ENCODE assay signal across 9 cellular contexts in genomic region chr6:150417899-150418824, GRCh38. TPM values are rescaled to one million over a fixed set of nuclear protein-coding genes. Genes with fewer than 3 reads are reported as not detected.
DNase-seq lines count a peak whose midpoint lies in the region; ATAC-seq and TF ChIP-seq lines count a peak whose summit lies in the region.
"Had no signal": no experiment of that assay in that cellular context is flagged by ENCODE, and none has a peak within 500 bp of the region (broad histone marks: within the 10 kb centered on the region; RNA-seq: fewer than 3 reads in every experiment).

No MANE protein-coding gene starts in this region.

- H3K4me1 ChIP-seq in colonic mucosa (no peaks in the 10 kb centered on the region), liver (ENCODE audit: control insufficient read depth in 4 of 4, insufficient read depth in 4 of 4, low read length in 3 of 4) (peaks cover 0 to 7% (median 2%) of the 10 kb centered on the region in 4 donors), subcutaneous abdominal adipose tissue (ENCODE audit: control insufficient read depth in 5 of 5, insufficient read depth in 5 of 5, low read length in 5 of 5) (peaks cover 0 to 17% (median 8%) of the 10 kb centered on the region in 5 donors)

- 4% methylated on average over 12 of the region's 12 CpGs for WGBS in liver

- H3K4me3 ChIP-seq in LNCaP clone FGC (ENCODE audit: low read depth, low read length) (no peak overlapping the region), colonic mucosa (peak overlapping the region; percentile 4), liver (ENCODE audit: low read depth in 1 of 3, low read length in 3 of 3) (peak overlapping the region in 2 of 3 donors; percentile 63 to 67), subcutaneous abdominal adipose tissue (ENCODE audit: low read depth in 1 of 5, low read length in 5 of 5) (peak overlapping the region; percentile 47 to 68 (median 54))

- H3K9me3 ChIP-seq in colonic mucosa (no peaks in the 10 kb centered on the region), liver (ENCODE audit: control insufficient read depth in 4 of 4, low read length in 3 of 4) (no peaks in the 10 kb centered on the region), subcutaneous abdominal adipose tissue (ENCODE audit: control insufficient read depth in 5 of 5, low read length in 5 of 5) (peaks cover 0 to 3% (median 0%) of the 10 kb centered on the region in 5 donors)
- H3K9me3 ChIP-seq: neutrophil had no signal

- H3K36me3 ChIP-seq in colonic mucosa (no peaks in the 10 kb centered on the region), liver (ENCODE audit: control insufficient read depth in 4 of 4, insufficient read depth in 3 of 4, low read depth in 1 of 4, low read length in 3 of 4) (no peaks in the 10 kb centered on the region), subcutaneous abdominal adipose tissue (ENCODE audit: control insufficient read depth in 5 of 5, insufficient read depth in 5 of 5, low read length in 5 of 5) (no peaks in the 10 kb centered on the region)
- H3K36me3 ChIP-seq: neutrophil had no signal

- peak; percentile 97 for TF ChIP-seq RAD21 in liver (IDR thresholded peaks at IDR 0.05)

- TF ChIP-seq CTCF in LNCaP clone FGC (IDR thresholded peaks at IDR 0.05; ENCODE audit: control insufficient read depth, extremely low read depth, insufficient read depth) (peak; percentile 86), colonic mucosa (IDR thresholded peaks at IDR 0.05) (peak; percentile 62), liver (IDR thresholded peaks at IDR 0.05; ENCODE audit: low read depth, low read length, missing input control) (peak; percentile 85)

- ATAC-seq in GM21723 (IDR thresholded peaks at IDR 0.05; ENCODE audit: unreplicated experiment) = peak; percentile 74

- in situ Hi-C loops in SK-MEL-5 (cut with HindIII; ENCODE audit: low pct_unique_long_range_greater_than_20kb, low sequenced_read_pairs) = no loop called here

- intact Hi-C loops in colonic mucosa (cut with DNase I) = loop anchor here (2.0 to 5.0 kb wide), 2 partner anchors 184 to 397 kb away; no protein-coding TSS in a partner anchor

- peak overlapping the region; percentile 38 for H3K27ac ChIP-seq in colonic mucosa
- H3K27ac ChIP-seq in liver (ENCODE audit: low read depth in 1 of 2, low read length in 2 of 2) = peak overlapping the region; percentile 44 to 68
- H3K27ac ChIP-seq in subcutaneous abdominal adipose tissue (ENCODE audit: low read depth, low read length) = peak overlapping the region; percentile 77
- H3K27ac ChIP-seq: neutrophil had no signal

- H3K27me3 ChIP-seq in colonic mucosa (no peaks in the 10 kb centered on the region), liver (ENCODE audit: control insufficient read depth in 4 of 4, insufficient read depth in 4 of 4, low read length in 3 of 4) (no peaks in the 10 kb centered on the region), subcutaneous abdominal adipose tissue (ENCODE audit: control insufficient read depth in 5 of 5, insufficient read depth in 4 of 5, low read length in 5 of 5) (no peaks in the 10 kb centered on the region)

- peak overlapping the region in 1 of 2 donors; percentile 51 for H3K9ac ChIP-seq in colonic mucosa (ENCODE audit: low read depth in 2 of 2, low read length in 2 of 2)
- H3K9ac ChIP-seq in liver (ENCODE audit: low read depth in 1 of 2, low read length in 2 of 2) = peak overlapping the region; percentile 18 to 24
- H3K9ac ChIP-seq in subcutaneous abdominal adipose tissue (ENCODE audit: low read length in 5 of 5) = peak overlapping the region in 3 of 5 donors; percentile 49 to 57 (median 53)

- peak; percentile 41 for DNase-seq in NK-92 treated with Interleukin-12 subunit alpha and Interleukin-12 subunit beta, amount 100 ng/mL, for 24 hours (lab: John Stamatoyannopoulos, UW)
- DNase-seq in NK-92 (lab: John Stamatoyannopoulos, UW; ENCODE audit: unreplicated experiment) = no peak
- peak; percentile 51 for DNase-seq in LNCaP clone FGC (ENCODE audit: low read depth)
- DNase-seq in SK-MEL-5 (ENCODE audit: low read depth, low spot score) = peak; percentile 84
- peak; percentile 50 for DNase-seq in colonic mucosa

TF ChIP-seq in liver, 16 proteins besides CTCF, POLR2A, EP300 and RAD21:
- TF ChIP-seq YY1 (IDR thresholded peaks at IDR 0.05) (peak; percentile 17), MAX (IDR thresholded peaks at IDR 0.05) (no peak), HNF4A (conservative IDR thresholded peaks at IDR 0.05) (peak in 1 of 2 donors; percentile 7)

RNA-seq across cellular contexts. Expression of gene IYD, which starts 49.4 kb away (rescaled TPM):
- not detected in 2 replicates for total RNA-seq in SK-MEL-5 (2014; rRNA removed; shearing (Covaris generic))
- polyA plus RNA-seq in SK-MEL-5 (2015; cell fraction: cytosol; rRNA removed) = 0.01 TPM in 1 of 2 replicates, not detected in the other
- not detected in 2 replicates for polyA plus RNA-seq in SK-MEL-5 (2015; cell fraction: nucleus; rRNA removed)
- total RNA-seq in colonic mucosa (10 to 100 TPM in 1 of 2 donors, 1 to 10 TPM in 1; 8.7 to 10.4 TPM), liver (1 to 10 TPM; 1.6 to 2.7 TPM)
- 1 to 10 TPM; 2.5 to 6.2 TPM for polyA plus RNA-seq in liver
